ENCODE assay signal across 26 cellular contexts in genomic region chr2:24566630-24567029, GRCh38.
"Had no signal": no experiment of that assay in that cellular context is flagged by ENCODE, and none has a peak within 500 bp of the region (broad histone marks: within the 10 kb centered on the region; RNA-seq: fewer than 3 reads in every experiment).

No MANE protein-coding gene starts in this region.

- H3K36me3 Mint-ChIP-seq: natural killer cell had no signal

- FAIRE-seq: endothelial cell of umbilical vein had no signal

- H3K27me3 ChIP-seq: colonic mucosa, esophagus muscularis mucosa, foreskin keratinocyte, gastroesophageal sphincter, heart left ventricle, hepatocyte, left lung, neutrophil, testis, tibial artery had no signal

- H3K4me2 ChIP-seq: hepatocyte, smooth muscle cell had no signal

- H3K36me3 ChIP-seq: colonic mucosa had no signal

- H3K4me3 ChIP-seq: colonic mucosa, esophagus muscularis mucosa, gastroesophageal sphincter, heart left ventricle, hepatocyte, left lung, lower lobe of right lung, smooth muscle cell, testis, tibial artery had no signal

- H3K27me3 Mint-ChIP-seq: dendritic cell treated with granulocyte-macrophage colony-stimulating factor and Interleukin-4, amounts not matched to agents 40 ng/mL and 50 ng/mL, for 4 days; progenitor cell of endocrine pancreas; stimulated activated memory B cell treated with anti-CD40 and anti-IgM and Interleukin-4, amounts not matched to agents 10 μg/mL and 1 μg/mL and 100 μg/mL, for 72 hours; type B pancreatic cell had no signal

- H3K9me3 ChIP-seq: colonic mucosa, esophagus muscularis mucosa, gastroesophageal sphincter, lower lobe of right lung, neutrophil, testis, tibial artery had no signal

- H3K9me3 Mint-ChIP-seq: natural killer cell, type B pancreatic cell had no signal

- H3K27ac Mint-ChIP-seq: dendritic cell treated with granulocyte-macrophage colony-stimulating factor and Interleukin-4, amounts not matched to agents 40 ng/mL and 50 ng/mL, for 4 days; progenitor cell of endocrine pancreas; stimulated activated memory B cell treated with anti-CD40 and anti-IgM and Interleukin-4, amounts not matched to agents 10 μg/mL and 1 μg/mL and 100 μg/mL, for 72 hours; type B pancreatic cell had no signal

- H2AFZ ChIP-seq: hepatocyte, parathyroid adenoma had no signal

- H3K9ac ChIP-seq: parathyroid adenoma had no signal

- DNase-seq: colonic mucosa; effector CD8-positive, alpha-beta T cell; foreskin keratinocyte; heart left ventricle; left cardiac atrium; left lung; lower lobe of right lung; natural killer cell; stimulated activated CD4-positive, alpha-beta T cell treated with anti-CD3 and anti-CD28 coated beads, Interleukin-12 subunit alpha, Interleukin-12 subunit beta, amount 100 ng/mL, for 4 hours; stimulated activated CD4-positive, alpha-beta T cell treated with anti-CD3 and anti-CD28 coated beads, Interleukin-1b, Interleukin-23, amount 100 ng/mL, for 48 hours; stimulated activated CD4-positive, alpha-beta T cell treated with anti-CD3 and anti-CD28 coated beads, Interleukin-4, amount 100 ng/mL, for 1 hour; stimulated activated naive CD8-positive, alpha-beta T cell treated with anti-CD3 and anti-CD28 coated beads, Interleukin-15, Interleukin-2, amounts not matched to agents 100 U/mL and 50 U/mL, for 24 hours; testis; tibial artery had no signal

- ATAC-seq: foreskin keratinocyte; gastroesophageal sphincter; heart left ventricle; left cardiac atrium; left lung; lower lobe of right lung; natural killer cell; sciatic nerve; stimulated activated memory B cell treated with anti-CD40 and anti-IgM and Interleukin-4, amounts not matched to agents 10 μg/mL and 1 μg/mL and 100 μg/mL, for 72 hours; stimulated activated naive CD8-positive, alpha-beta T cell treated with anti-CD3 and anti-CD28 coated beads, Interleukin-15, Interleukin-2, amounts not matched to agents 100 U/mL and 50 U/mL, for 24 hours had no signal

- H3K27ac ChIP-seq: colonic mucosa, esophagus muscularis mucosa, foreskin keratinocyte, gastroesophageal sphincter, heart left ventricle, hepatocyte, left lung, lower lobe of right lung, neutrophil, parathyroid adenoma, testis, tibial artery had no signal

- H3K4me1 ChIP-seq: colonic mucosa, foreskin keratinocyte had no signal

- H3K4me3 Mint-ChIP-seq: dendritic cell treated with granulocyte-macrophage colony-stimulating factor and Interleukin-4, amounts not matched to agents 40 ng/mL and 50 ng/mL, for 4 days; natural killer cell; stimulated activated memory B cell treated with anti-CD40 and anti-IgM and Interleukin-4, amounts not matched to agents 10 μg/mL and 1 μg/mL and 100 μg/mL, for 72 hours; type B pancreatic cell had no signal
